In genomic region chr1:47725000-47725731, GRCh38 we compare ENCODE assay signal across 13 cellular contexts.
A peak's percentile ranks its signal among the peaks of the same experiment; 100 is the strongest.
DNase-seq lines count a peak whose midpoint lies in the region; ATAC-seq, FAIRE-seq and TF ChIP-seq lines count a peak whose summit lies in the region.
"Had no signal": no experiment of that assay in that cellular context is flagged by ENCODE, and none has a peak within 500 bp of the region (broad histone marks: within the 10 kb centered on the region; RNA-seq: fewer than 3 reads in every experiment).

No MANE protein-coding gene starts in this region.

- no peak overlapping the region for H2AFZ ChIP-seq in K562 (ENCODE audit: low read depth, low read length)

- H3K9me3 Mint-ChIP-seq in effector memory CD8-positive, alpha-beta T cell = no peaks in the 10 kb centered on the region
- H3K9me3 Mint-ChIP-seq: natural killer cell had no signal

- H3K4me1 ChIP-seq in cardiac muscle cell (ENCODE audit: low read depth) (peaks cover 3% of the 10 kb centered on the region), K562 (replicated peaks in 1 of 2; ENCODE audit: control insufficient read depth in 2 of 2, insufficient read depth in 2 of 2, low read length in 2 of 2) (peaks cover 0 to 10% of the 10 kb centered on the region in 2 experiments; a peak in 1 of 5 replicates), left lung (peaks cover 0 to 16% of the 10 kb centered on the region in 2 donors)

- H3K4me1 Mint-ChIP-seq in effector memory CD8-positive, alpha-beta T cell (ENCODE audit: low read depth in 2 of 2) = peaks cover 5 to 8% of the 10 kb centered on the region in 2 donors

- H3K36me3 Mint-ChIP-seq in effector memory CD8-positive, alpha-beta T cell (ENCODE audit: insufficient read depth) = no peaks in the 10 kb centered on the region
- H3K36me3 Mint-ChIP-seq: natural killer cell had no signal

- no peak for ATAC-seq in Right ventricle myocardium inferior
- peak; percentile 64 for ATAC-seq in K562
- peak; percentile 10 for ATAC-seq in left lung
- ATAC-seq in HG02852 (IDR thresholded peaks at IDR 0.05; ENCODE audit: unreplicated experiment) = no peak
- ATAC-seq in effector memory CD8-positive, alpha-beta T cell (replicated peaks) = no peak
- ATAC-seq in HG03520 (IDR thresholded peaks at IDR 0.05; ENCODE audit: unreplicated experiment) = no peak

- no peak for TF ChIP-seq CTCF in cardiac muscle cell (IDR thresholded peaks at IDR 0.05; ENCODE audit: low read depth, low read length)
- TF ChIP-seq CTCF in K562 (IDR thresholded peaks at IDR 0.05 in 2 of 3, conservative IDR thresholded peaks at IDR 0.05 in 1 of 3; ENCODE audit: insufficient read depth in 2 of 3, low read depth in 1 of 3, low read length in 3 of 3) = peak in 1 of 3 experiments; percentile 48; a peak in 2 of 6 replicates
- peak in 1 of 2 donors; percentile 13 for TF ChIP-seq CTCF in left lung (IDR thresholded peaks at IDR 0.05)

- no peak for TF ChIP-seq EP300 in K562 (IDR thresholded peaks at IDR 0.05; ENCODE audit: low read length)

- no peak for TF ChIP-seq POLR2A in K562 (conservative IDR thresholded peaks at IDR 0.05)

- intact Hi-C loops in Right ventricle myocardium inferior (cut with DNase I) = loop anchor here (5.0 kb wide), 1 partner anchor 293 kb away; no protein-coding TSS in a partner anchor
- intact Hi-C loops in K562 (cut with micrococcal nuclease) = loop anchor here (5.0 kb wide), 2 partner anchors 273 to 288 kb away; partner anchors contain the start of gene FOXD2
- intact Hi-C loops in left lung (cut with DNase I) = no loop called here

- H3K9me3 ChIP-seq in cardiac muscle cell (ENCODE audit: low read depth) (no peaks in the 10 kb centered on the region), K562 (replicated peaks; ENCODE audit: control insufficient read depth, insufficient read depth, low read depth, low read length) (no peaks in the 10 kb centered on the region), left lung (no peaks in the 10 kb centered on the region)

- H3K27ac ChIP-seq in cardiac muscle cell (no peak overlapping the region), K562 (ENCODE audit: extremely low read depth, low read depth, low read length) (no peak overlapping the region), left lung (no peak overlapping the region)
- H3K27ac ChIP-seq: BLaER1 treated with 17β-estradiol and CSF1 and Interleukin-3, amounts not matched to agents 10 nM and 100 nM had no signal

- H3K27me3 Mint-ChIP-seq in effector memory CD8-positive, alpha-beta T cell = peaks cover 67 to 79% of the 10 kb centered on the region in 2 donors

- BruUV-seq in K562 (replicated peaks; lab: Mats Ljungman, UMichigan) = no TSS peak

- H3K4me3 ChIP-seq in cardiac muscle cell (peak overlapping the region; percentile 1), K562 (no peak overlapping the region), left lung (no peak overlapping the region)
- H3K4me3 ChIP-seq: BLaER1 treated with 17β-estradiol and CSF1 and Interleukin-3, amounts not matched to agents 10 nM and 100 nM had no signal

- no peak overlapping the region for H3K4me2 ChIP-seq in K562 (ENCODE audit: insufficient read depth, low read length)

- DNase-seq in cardiac muscle cell (ENCODE audit: low read depth in 1 of 2, low spot score in 1 of 2) (peak in 1 of 2 donors; percentile 71), Right ventricle myocardium inferior (ENCODE audit: missing footprints) (no peak), K562 (ENCODE audit: extremely low read depth in 1 of 4, low spot score in 3 of 4) (peak in 2 of 4 experiments; percentile 40 to 47), left lung (peak in 1 of 2 donors; percentile 77)
- no peak for DNase-seq in activated naive CD4-positive, alpha-beta T cell treated with anti-CD3 and anti-CD28 coated beads, Interleukin-2, amount 50 U/mL, for 16 hours
- DNase-seq in effector memory CD8-positive, alpha-beta T cell = no peak
- DNase-seq: activated CD4-positive, alpha-beta T cell treated with anti-CD3 and anti-CD28 coated beads for 1 hour; amniotic stem cell; natural killer cell; NCI-H82 had no signal

- POLR2A ChIA-PET in K562 (lab: Yijun Ruan, JAX) = no interaction called here

- no peak overlapping the region for H3K27ac Mint-ChIP-seq in effector memory CD8-positive, alpha-beta T cell
- H3K27ac Mint-ChIP-seq: natural killer cell had no signal

- CTCF ChIA-PET in K562 (lab: Yijun Ruan, JAX; ENCODE audit: low intra/inter-chr PET ratio) = interaction anchor here (0.9 to 1.2 kb wide), 3 partner anchors 198 to 337 kb away, joined by 5 to 7 read pairs (median 5); no protein-coding TSS in a partner anchor

- WGBS in K562 (ENCODE audit: insufficient coverage, low coverage, missing lambda C conversion rate) = 5% methylated on average over 39 of the region's 53 CpGs

- H3K9ac ChIP-seq in K562 (ENCODE audit: insufficient read depth in 1 of 2, low read depth in 2 of 2, low read length in 2 of 2) = no peak overlapping the region

- peaks cover 17% of the 10 kb centered on the region for H4K20me1 ChIP-seq in K562 (replicated peaks; ENCODE audit: control insufficient read depth, insufficient read depth, low read length)
- H4K20me1 ChIP-seq: BLaER1 treated with 17β-estradiol and CSF1 and Interleukin-3, amounts not matched to agents 10 nM and 100 nM had no signal

- in situ Hi-C loops in K562 (cut with MboI) = no loop called here

- FAIRE-seq in K562 (lab: Jason Lieb, UNC) = no peak

- no peak overlapping the region for H3K4me3 Mint-ChIP-seq in effector memory CD8-positive, alpha-beta T cell
- H3K4me3 Mint-ChIP-seq: natural killer cell had no signal

- no peaks in the 10 kb centered on the region for H3K79me2 ChIP-seq in K562 (ENCODE audit: control insufficient read depth, insufficient read depth, low read length)

- no peak for TF ChIP-seq RAD21 in K562 (CRISPR knock-in tag; conservative IDR thresholded peaks at IDR 0.05 in 1 of 2, IDR thresholded peaks at IDR 0.05 in 1 of 2)

- H3K36me3 ChIP-seq in cardiac muscle cell (no peaks in the 10 kb centered on the region), K562 (ENCODE audit: control insufficient read depth, insufficient read depth, low read length) (no peaks in the 10 kb centered on the region), left lung (no peaks in the 10 kb centered on the region)
- H3K36me3 ChIP-seq: BLaER1 treated with 17β-estradiol and CSF1 and Interleukin-3, amounts not matched to agents 10 nM and 100 nM had no signal

- H3K9me1 ChIP-seq in K562 (ENCODE audit: control insufficient read depth, insufficient read depth, low read length) = no peaks in the 10 kb centered on the region

- H3K27me3 ChIP-seq in cardiac muscle cell (peaks cover 87% of the 10 kb centered on the region), K562 (ENCODE audit: control insufficient read depth in 2 of 2, insufficient read depth in 2 of 2, low read length in 2 of 2) (peaks cover 18 to 64% of the 10 kb centered on the region in 2 experiments), left lung (peaks cover 20 to 70% of the 10 kb centered on the region in 2 donors)

TF ChIP-seq in K562, 482 proteins besides CTCF, POLR2A, EP300 and RAD21 (continues in another document):
- TF ChIP-seq YY1 (IDR thresholded peaks at IDR 0.05; ENCODE audit: borderline replicate concordance in 1 of 3, control insufficient read depth in 1 of 3, extremely low read depth in 1 of 3, insufficient read depth in 3 of 3, insufficient read length in 1 of 3, insufficient replicate concordance in 2 of 3, low read depth in 1 of 3, low read length in 2 of 3) (peak in 1 of 3 experiments; percentile 47), RFX7 (CRISPR knock-in tag; IDR thresholded peaks at IDR 0.05) (no peak), BRF2 (IDR thresholded peaks at IDR 0.05; ENCODE audit: borderline replicate concordance, insufficient read depth, insufficient read length) (no peak)
- TF ChIP-seq, protein P1, sequence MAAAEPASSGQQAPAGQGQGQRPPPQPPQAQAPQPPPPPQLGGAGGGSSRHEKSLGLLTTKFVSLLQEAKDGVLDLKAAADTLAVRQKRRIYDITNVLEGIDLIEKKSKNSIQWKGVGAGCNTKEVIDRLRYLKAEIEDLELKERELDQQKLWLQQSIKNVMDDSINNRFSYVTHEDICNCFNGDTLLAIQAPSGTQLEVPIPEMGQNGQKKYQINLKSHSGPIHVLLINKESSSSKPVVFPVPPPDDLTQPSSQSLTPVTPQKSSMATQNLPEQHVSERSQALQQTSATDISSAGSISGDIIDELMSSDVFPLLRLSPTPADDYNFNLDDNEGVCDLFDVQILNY (CRISPR knock-in tag; IDR thresholded peaks at IDR 0.05) = no peak
- TF ChIP-seq, protein P2, sequence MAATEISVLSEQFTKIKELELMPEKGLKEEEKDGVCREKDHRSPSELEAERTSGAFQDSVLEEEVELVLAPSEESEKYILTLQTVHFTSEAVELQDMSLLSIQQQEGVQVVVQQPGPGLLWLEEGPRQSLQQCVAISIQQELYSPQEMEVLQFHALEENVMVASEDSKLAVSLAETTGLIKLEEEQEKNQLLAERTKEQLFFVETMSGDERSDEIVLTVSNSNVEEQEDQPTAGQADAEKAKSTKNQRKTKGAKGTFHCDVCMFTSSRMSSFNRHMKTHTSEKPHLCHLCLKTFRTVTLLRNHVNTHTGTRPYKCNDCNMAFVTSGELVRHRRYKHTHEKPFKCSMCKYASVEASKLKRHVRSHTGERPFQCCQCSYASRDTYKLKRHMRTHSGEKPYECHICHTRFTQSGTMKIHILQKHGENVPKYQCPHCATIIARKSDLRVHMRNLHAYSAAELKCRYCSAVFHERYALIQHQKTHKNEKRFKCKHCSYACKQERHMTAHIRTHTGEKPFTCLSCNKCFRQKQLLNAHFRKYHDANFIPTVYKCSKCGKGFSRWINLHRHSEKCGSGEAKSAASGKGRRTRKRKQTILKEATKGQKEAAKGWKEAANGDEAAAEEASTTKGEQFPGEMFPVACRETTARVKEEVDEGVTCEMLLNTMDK (IDR thresholded peaks at IDR 0.05; ENCODE audit: borderline replicate concordance, insufficient read depth, low read depth, low read length, poor library complexity, severe bottlenecking) = peak; percentile 33

Comparison
In these comparisons a context has a peak if more than half of its experiments do, and no peak if none do; other contexts are left out.
1. ATAC-seq: peak in K562 (single experiment) and left lung (single experiment); none in Right ventricle myocardium inferior (single experiment), HG02852 (single experiment), effector memory CD8-positive, alpha-beta T cell (single experiment) and HG03520 (single experiment).
2. intact Hi-C loops: an anchor here in Right ventricle myocardium inferior (5.0 kb wide) and K562 (5.0 kb wide); none called in left lung.